In the genomic region with DNA sequence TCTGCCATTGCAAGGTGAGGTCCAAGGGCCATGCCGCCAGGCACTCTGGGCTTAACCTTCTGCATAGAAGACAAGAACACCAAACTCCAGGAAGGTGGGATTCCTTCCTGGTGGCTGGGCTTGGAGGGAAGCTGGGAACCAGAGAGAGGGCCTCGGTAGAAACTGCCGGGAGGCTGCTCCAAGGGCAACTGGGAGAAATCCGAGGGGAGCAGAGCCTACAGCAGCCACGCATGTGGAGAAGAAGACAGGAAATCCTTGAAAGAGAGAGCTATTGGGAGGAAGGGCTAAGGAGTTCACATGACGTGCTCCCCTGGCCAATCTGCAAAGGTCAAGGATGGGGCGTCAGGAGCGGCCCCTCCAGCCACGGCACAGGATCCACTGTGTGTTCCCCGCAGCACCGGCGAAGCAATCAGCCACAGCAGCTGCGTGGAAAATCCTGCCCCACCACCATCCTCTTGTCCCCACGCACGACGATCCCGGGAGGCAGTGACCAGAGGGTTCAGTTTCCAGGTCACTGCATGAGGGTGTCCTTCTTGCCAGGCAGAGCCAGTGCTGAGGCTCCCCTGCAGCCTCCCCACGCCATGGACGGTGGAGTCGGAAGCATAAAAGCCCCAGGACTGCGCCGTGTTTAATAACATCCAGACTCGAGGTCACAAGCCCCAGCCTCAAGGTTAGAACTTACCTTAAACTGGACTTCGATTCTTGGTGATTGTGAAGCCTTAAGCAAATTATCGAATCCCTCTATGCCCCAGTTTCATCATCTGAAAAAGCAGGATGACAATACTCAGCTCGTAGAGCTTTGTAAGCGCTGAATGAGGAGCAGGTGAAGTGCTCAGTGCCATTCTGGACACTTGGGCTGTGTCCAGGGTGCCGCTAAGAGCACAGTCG, we compare ENCODE assay signal across 1 cellular context.
TF ChIP-seq lines count a peak whose summit lies in the region.

No MANE protein-coding gene starts in this region.

TF ChIP-seq in K562, 482 proteins besides CTCF, POLR2A, EP300 and RAD21 (continues in another document):
- no peak for TF ChIP-seq MCM7 (IDR thresholded peaks at IDR 0.05)
- TF ChIP-seq RBM25 (IDR thresholded peaks at IDR 0.05; ENCODE audit: low read depth, low read length, severe bottlenecking), result no peak
- no peak for TF ChIP-seq NR2C1 (IDR thresholded peaks at IDR 0.05)
- peak; percentile 57 for TF ChIP-seq NR2C1 (tag; IDR thresholded peaks at IDR 0.05)
- no peak for TF ChIP-seq MTA3 (IDR thresholded peaks at IDR 0.05; ENCODE audit: borderline replicate concordance)
- TF ChIP-seq TCF7L2 (IDR thresholded peaks at IDR 0.05; ENCODE audit: low read depth, low read length), result no peak
- TF ChIP-seq MAZ (CRISPR knock-in tag; conservative IDR thresholded peaks at IDR 0.05 in 1 of 2, IDR thresholded peaks at IDR 0.05 in 1 of 2), result 0 out of 4 replicates have a peak, but pooled peaks of 1 of the 2 experiments have one; percentile 13
- TF ChIP-seq, protein P1, sequence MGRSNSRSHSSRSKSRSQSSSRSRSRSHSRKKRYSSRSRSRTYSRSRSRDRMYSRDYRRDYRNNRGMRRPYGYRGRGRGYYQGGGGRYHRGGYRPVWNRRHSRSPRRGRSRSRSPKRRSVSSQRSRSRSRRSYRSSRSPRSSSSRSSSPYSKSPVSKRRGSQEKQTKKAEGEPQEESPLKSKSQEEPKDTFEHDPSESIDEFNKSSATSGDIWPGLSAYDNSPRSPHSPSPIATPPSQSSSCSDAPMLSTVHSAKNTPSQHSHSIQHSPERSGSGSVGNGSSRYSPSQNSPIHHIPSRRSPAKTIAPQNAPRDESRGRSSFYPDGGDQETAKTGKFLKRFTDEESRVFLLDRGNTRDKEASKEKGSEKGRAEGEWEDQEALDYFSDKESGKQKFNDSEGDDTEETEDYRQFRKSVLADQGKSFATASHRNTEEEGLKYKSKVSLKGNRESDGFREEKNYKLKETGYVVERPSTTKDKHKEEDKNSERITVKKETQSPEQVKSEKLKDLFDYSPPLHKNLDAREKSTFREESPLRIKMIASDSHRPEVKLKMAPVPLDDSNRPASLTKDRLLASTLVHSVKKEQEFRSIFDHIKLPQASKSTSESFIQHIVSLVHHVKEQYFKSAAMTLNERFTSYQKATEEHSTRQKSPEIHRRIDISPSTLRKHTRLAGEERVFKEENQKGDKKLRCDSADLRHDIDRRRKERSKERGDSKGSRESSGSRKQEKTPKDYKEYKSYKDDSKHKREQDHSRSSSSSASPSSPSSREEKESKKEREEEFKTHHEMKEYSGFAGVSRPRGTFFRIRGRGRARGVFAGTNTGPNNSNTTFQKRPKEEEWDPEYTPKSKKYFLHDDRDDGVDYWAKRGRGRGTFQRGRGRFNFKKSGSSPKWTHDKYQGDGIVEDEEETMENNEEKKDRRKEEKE (IDR thresholded peaks at IDR 0.05; ENCODE audit: borderline replicate concordance in 1 of 2, control insufficient read depth in 1 of 2, low read depth in 2 of 2, low read length in 1 of 2), result no peak
- TF ChIP-seq ILF3 (IDR thresholded peaks at IDR 0.05; ENCODE audit: borderline replicate concordance), result no peak
- TF ChIP-seq HOXB6 (CRISPR knock-in tag; IDR thresholded peaks at IDR 0.05; ENCODE audit: borderline replicate concordance), result no peak
- TF ChIP-seq ZBTB43 (CRISPR knock-in tag; IDR thresholded peaks at IDR 0.05), result no peak
- no peak for TF ChIP-seq KDM2B (CRISPR knock-in tag; IDR thresholded peaks at IDR 0.05)
- TF ChIP-seq ZNF146 (CRISPR knock-in tag; IDR thresholded peaks at IDR 0.05; ENCODE audit: unreplicated experiment), result no peak
- peak; percentile 38; the same call in 1 of the 2 replicates for TF ChIP-seq RBFOX2 (IDR thresholded peaks at IDR 0.05; ENCODE audit: low read depth, low read length)
- TF ChIP-seq GTF2F1 (IDR thresholded peaks at IDR 0.05; ENCODE audit: low read depth, low read length), result no peak
- TF ChIP-seq NR4A1 (CRISPR knock-in tag; IDR thresholded peaks at IDR 0.05), result no peak
- peak; percentile 18; the same call in 1 of the 2 replicates for TF ChIP-seq NR4A1 (tag; IDR thresholded peaks at IDR 0.05)
- no peak for TF ChIP-seq MEF2A (IDR thresholded peaks at IDR 0.05; ENCODE audit: control insufficient read depth, low read depth, low read length)
- no peak for TF ChIP-seq RAD51 (IDR thresholded peaks at IDR 0.05; ENCODE audit: borderline replicate concordance, low read depth)
- TF ChIP-seq PURB (CRISPR knock-in tag; IDR thresholded peaks at IDR 0.05; ENCODE audit: low read depth), result no peak
- no peak for TF ChIP-seq ZC3H4 (CRISPR knock-in tag; IDR thresholded peaks at IDR 0.05; ENCODE audit: borderline replicate concordance)
- no peak for TF ChIP-seq CBX5 (IDR thresholded peaks at IDR 0.05; ENCODE audit: borderline replicate concordance, low read depth)
- no peak for TF ChIP-seq SMAD1 (IDR thresholded peaks at IDR 0.05; ENCODE audit: low read depth, low read length, partially characterized antibody)
- TF ChIP-seq GATA2 (CRISPR knock-in tag; IDR thresholded peaks at IDR 0.05), result no peak
- no peak for TF ChIP-seq PCBP2 (IDR thresholded peaks at IDR 0.05; ENCODE audit: low read depth, low read length, poor library complexity, severe bottlenecking)
- TF ChIP-seq KLF16 (IDR thresholded peaks at IDR 0.05), result no peak
- TF ChIP-seq SMAD4 (CRISPR knock-in tag; conservative IDR thresholded peaks at IDR 0.05), result no peak
- TF ChIP-seq KDM1A (IDR thresholded peaks at IDR 0.05), result no peak
- no peak for TF ChIP-seq CUX1 (CRISPR knock-in tag; IDR thresholded peaks at IDR 0.05)
- TF ChIP-seq, protein P2, sequence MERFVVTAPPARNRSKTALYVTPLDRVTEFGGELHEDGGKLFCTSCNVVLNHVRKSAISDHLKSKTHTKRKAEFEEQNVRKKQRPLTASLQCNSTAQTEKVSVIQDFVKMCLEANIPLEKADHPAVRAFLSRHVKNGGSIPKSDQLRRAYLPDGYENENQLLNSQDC (CRISPR knock-in tag; IDR thresholded peaks at IDR 0.05), result no peak
- TF ChIP-seq MEF2D (tag; conservative IDR thresholded peaks at IDR 0.05; ENCODE audit: low read depth), result no peak
- no peak for TF ChIP-seq TARDBP (IDR thresholded peaks at IDR 0.05)
- TF ChIP-seq CTBP1 (IDR thresholded peaks at IDR 0.05; ENCODE audit: borderline replicate concordance), result no peak
- TF ChIP-seq, protein P3, sequence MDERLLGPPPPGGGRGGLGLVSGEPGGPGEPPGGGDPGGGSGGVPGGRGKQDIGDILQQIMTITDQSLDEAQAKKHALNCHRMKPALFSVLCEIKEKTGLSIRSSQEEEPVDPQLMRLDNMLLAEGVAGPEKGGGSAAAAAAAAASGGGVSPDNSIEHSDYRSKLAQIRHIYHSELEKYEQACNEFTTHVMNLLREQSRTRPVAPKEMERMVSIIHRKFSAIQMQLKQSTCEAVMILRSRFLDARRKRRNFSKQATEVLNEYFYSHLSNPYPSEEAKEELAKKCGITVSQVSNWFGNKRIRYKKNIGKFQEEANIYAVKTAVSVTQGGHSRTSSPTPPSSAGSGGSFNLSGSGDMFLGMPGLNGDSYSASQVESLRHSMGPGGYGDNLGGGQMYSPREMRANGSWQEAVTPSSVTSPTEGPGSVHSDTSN (CRISPR knock-in tag; IDR thresholded peaks at IDR 0.05; ENCODE audit: low read depth), result no peak
- TF ChIP-seq, protein P3 (tag; conservative IDR thresholded peaks at IDR 0.05; ENCODE audit: low read depth), result no peak
- TF ChIP-seq, protein P4, sequence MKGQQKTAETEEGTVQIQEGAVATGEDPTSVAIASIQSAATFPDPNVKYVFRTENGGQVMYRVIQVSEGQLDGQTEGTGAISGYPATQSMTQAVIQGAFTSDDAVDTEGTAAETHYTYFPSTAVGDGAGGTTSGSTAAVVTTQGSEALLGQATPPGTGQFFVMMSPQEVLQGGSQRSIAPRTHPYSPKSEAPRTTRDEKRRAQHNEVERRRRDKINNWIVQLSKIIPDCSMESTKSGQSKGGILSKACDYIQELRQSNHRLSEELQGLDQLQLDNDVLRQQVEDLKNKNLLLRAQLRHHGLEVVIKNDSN (CRISPR knock-in tag; IDR thresholded peaks at IDR 0.05), result no peak
- TF ChIP-seq, protein P5, sequence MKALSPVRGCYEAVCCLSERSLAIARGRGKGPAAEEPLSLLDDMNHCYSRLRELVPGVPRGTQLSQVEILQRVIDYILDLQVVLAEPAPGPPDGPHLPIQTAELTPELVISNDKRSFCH (CRISPR knock-in tag; IDR thresholded peaks at IDR 0.05), result no peak
- TF ChIP-seq, protein P5 (tag; IDR thresholded peaks at IDR 0.05), result 0 out of 2 replicates have a peak, but pooled peaks have one; percentile 33
- no peak for TF ChIP-seq ELF2 (CRISPR knock-in tag; IDR thresholded peaks at IDR 0.05)
- no peak for TF ChIP-seq TAF1 (IDR thresholded peaks at IDR 0.05; ENCODE audit: control insufficient read depth, extremely low read depth, insufficient read depth, low read length, severe bottlenecking)
- no peak for TF ChIP-seq KAT8 (IDR thresholded peaks at IDR 0.05; ENCODE audit: low read depth)
- no peak for TF ChIP-seq TOE1 (IDR thresholded peaks at IDR 0.05; ENCODE audit: borderline replicate concordance)
- no peak for TF ChIP-seq TOE1 (CRISPR knock-in tag; IDR thresholded peaks at IDR 0.05; ENCODE audit: borderline replicate concordance, low read depth)
- no peak for TF ChIP-seq ELK1 (CRISPR knock-in tag; IDR thresholded peaks at IDR 0.05)
- no peak for TF ChIP-seq EZH2 (IDR thresholded peaks at IDR 0.05; ENCODE audit: borderline replicate concordance, low read depth, low read length)
- TF ChIP-seq BHLHE40 (IDR thresholded peaks at IDR 0.05; ENCODE audit: low read length), result no peak
- TF ChIP-seq OTX1 (CRISPR knock-in tag; IDR thresholded peaks at IDR 0.05), result no peak
